In the genomic region with DNA sequence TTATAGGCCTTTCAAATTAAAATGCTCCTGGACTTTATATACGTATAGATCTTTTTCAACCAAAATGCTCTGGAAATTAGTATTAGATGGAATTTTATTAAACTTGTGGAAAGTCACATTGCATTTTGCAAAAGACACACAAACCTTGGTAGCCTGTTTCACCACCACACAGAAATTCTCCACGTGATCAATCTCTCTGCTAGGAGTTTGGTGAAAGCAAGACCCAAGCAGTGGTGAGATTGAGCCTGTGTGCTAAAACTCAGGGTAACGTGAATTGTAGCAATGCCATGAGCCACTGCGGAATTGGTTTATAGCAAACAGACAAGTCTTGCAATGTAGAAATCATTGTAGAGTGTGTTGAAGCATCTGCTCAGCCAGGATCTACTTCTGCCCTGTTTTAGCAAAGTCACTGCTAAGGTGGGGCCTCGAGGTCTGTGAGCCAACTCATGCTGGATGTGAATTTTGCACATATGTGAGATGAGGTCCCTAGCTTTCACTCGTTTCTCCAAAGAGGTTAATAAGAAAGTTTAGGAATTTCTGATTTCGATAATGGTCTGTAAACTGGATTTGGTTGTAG, we compare ENCODE assay signal across 25 cellular contexts.
DNase-seq lines count a peak whose midpoint lies in the region; ATAC-seq, FAIRE-seq and TF ChIP-seq lines count a peak whose summit lies in the region.
"Had no signal": no experiment of that assay in that cellular context is flagged by ENCODE, and none has a peak within 500 bp of the region (broad histone marks: within the 10 kb centered on the region; RNA-seq: fewer than 3 reads in every experiment).

No MANE protein-coding gene starts in this region.

- TF ChIP-seq CTCF in A549 (IDR thresholded peaks at IDR 0.05) (no peak), WERI-Rb-1 (IDR thresholded peaks at IDR 0.05; ENCODE audit: low read depth, low read length) (no peak), hepatocyte (IDR thresholded peaks at IDR 0.05; ENCODE audit: poor library complexity) (no peak), mesothelial cell of epicardium (IDR thresholded peaks at IDR 0.05; ENCODE audit: unreplicated experiment) (no peak)

- H3K36me3 ChIP-seq in WERI-Rb-1 = no peaks in the 10 kb centered on the region
- H3K36me3 ChIP-seq in hepatocyte (replicated peaks; ENCODE audit: insufficient read depth, low read depth) = no peaks in the 10 kb centered on the region
- H3K36me3 ChIP-seq: HAP-1 had no signal

- H4K20me1 ChIP-seq in hepatocyte (ENCODE audit: insufficient read depth, poor library complexity, severe bottlenecking) = no peaks in the 10 kb centered on the region

- H3K4me1 ChIP-seq in A549 (peaks cover 46% of the 10 kb centered on the region), hepatocyte (ENCODE audit: insufficient read depth) (peaks cover 57% of the 10 kb centered on the region)

- H3K4me3 Mint-ChIP-seq in mesothelial cell of epicardium = no peak overlapping the region
- H3K4me3 Mint-ChIP-seq: CD4-positive, CD25-positive, alpha-beta regulatory T cell; CD8-positive, alpha-beta T cell; HFFc6 had no signal

- H3K4me3 ChIP-seq in A549 (no peak overlapping the region), WERI-Rb-1 (ENCODE audit: low read depth, low read length) (no peak overlapping the region), hepatocyte (no peak overlapping the region)
- H3K4me3 ChIP-seq: GM12878, HAP-1 had no signal

- no peak overlapping the region for H3K4me2 ChIP-seq in A549
- H3K4me2 ChIP-seq in hepatocyte = no peak overlapping the region

- H2AFZ ChIP-seq in hepatocyte = no peak overlapping the region

- DNase-seq in A549 (ENCODE audit: low read depth in 1 of 2, low spot score in 1 of 2) (no peak), NCI-H460 (ENCODE audit: extremely low read depth, low read depth) (peak; percentile 81), WERI-Rb-1 (no peak), hepatocyte (ENCODE audit: low spot score) (no peak), HTR-8/SVneo (ENCODE audit: insufficient read length, low spot score) (no peak), mesothelial cell of epicardium (ENCODE audit: low spot score in 2 of 2, unreplicated experiment in 2 of 2) (no peak)
- DNase-seq: ACHN; CD4-positive, CD25-positive, alpha-beta regulatory T cell; CD8-positive, alpha-beta T cell; DMS 273 treated with DMSO at 0.1 percent for 48 hours; DMS79; EL; GDM1; GOT3; HFFc6 had no signal

- H3K9me3 Mint-ChIP-seq in mesothelial cell of epicardium = no peaks in the 10 kb centered on the region
- H3K9me3 Mint-ChIP-seq: CD4-positive, CD25-positive, alpha-beta regulatory T cell; CD8-positive, alpha-beta T cell; HFFc6 had no signal

- CTCF ChIA-PET in A549 (lab: Yijun Ruan, JAX) = interaction anchor here (1.6 to 1.7 kb wide), 2 partner anchors 11 to 137 kb away, joined by 3 to 5 read pairs; no protein-coding TSS in a partner anchor

- peaks cover 43% of the 10 kb centered on the region for H3K4me1 Mint-ChIP-seq in mesothelial cell of epicardium
- H3K4me1 Mint-ChIP-seq: CD4-positive, CD25-positive, alpha-beta regulatory T cell had no signal

- no peaks in the 10 kb centered on the region for H3K9me2 ChIP-seq in hepatocyte (replicated peaks; ENCODE audit: insufficient read depth)

- no peak for ATAC-seq in A549
- ATAC-seq in HG02973 (IDR thresholded peaks at IDR 0.05; ENCODE audit: unreplicated experiment) = no peak
- no peak for ATAC-seq in GM21529 (IDR thresholded peaks at IDR 0.05; ENCODE audit: unreplicated experiment)
- ATAC-seq: CD8-positive, alpha-beta T cell; GM12878 had no signal

- 82% methylated on average over 7 of the region's 7 CpGs for WGBS in A549 (ENCODE audit: missing lambda C conversion rate)
- 83% methylated on average over 7 of the region's 7 CpGs for WGBS in hepatocyte (ENCODE audit: low lambda C conversion rate, missing lambda C conversion rate)

- no peak for TF ChIP-seq RAD21 in A549 (conservative IDR thresholded peaks at IDR 0.05 in 1 of 2, IDR thresholded peaks at IDR 0.05 in 1 of 2)

- TF ChIP-seq EP300 in A549 (IDR thresholded peaks at IDR 0.05) = no peak

- FAIRE-seq in A549 (lab: Jason Lieb, UNC) (no peak), HTR-8/SVneo (lab: Jason Lieb, UNC) (no peak)
- FAIRE-seq: A204.1, D721Med, GM12878, GM19239, H54 had no signal

- H3K27me3 ChIP-seq in WERI-Rb-1 (ENCODE audit: insufficient read depth, low read depth, severe bottlenecking) = no peaks in the 10 kb centered on the region
- H3K27me3 ChIP-seq in hepatocyte = no peaks in the 10 kb centered on the region

- peak overlapping the region; percentile 91 to 99; a peak in 4 of 6 replicates for H3K27ac ChIP-seq in A549
- peak overlapping the region; percentile 66 for H3K27ac ChIP-seq in WERI-Rb-1
- peak overlapping the region; percentile 95 for H3K27ac ChIP-seq in hepatocyte
- H3K27ac ChIP-seq: 22Rv1, C4-2B had no signal

- POLR2A ChIA-PET in A549 (lab: Yijun Ruan, JAX) = no interaction called here

- H3K27ac Mint-ChIP-seq in mesothelial cell of epicardium = no peak overlapping the region
- H3K27ac Mint-ChIP-seq: CD4-positive, CD25-positive, alpha-beta regulatory T cell; CD8-positive, alpha-beta T cell; HFFc6 had no signal

- TF ChIP-seq POLR2A in A549 (IDR thresholded peaks at IDR 0.05; ENCODE audit: low read length) = no peak

- no peaks in the 10 kb centered on the region for H3K27me3 Mint-ChIP-seq in mesothelial cell of epicardium (ENCODE audit: low read depth)
- H3K27me3 Mint-ChIP-seq: CD4-positive, CD25-positive, alpha-beta regulatory T cell had no signal

- H3K79me2 ChIP-seq in hepatocyte = peaks cover 9% of the 10 kb centered on the region

- no peaks in the 10 kb centered on the region for H3K9me3 ChIP-seq in A549
- H3K9me3 ChIP-seq in WERI-Rb-1 (ENCODE audit: severe bottlenecking) = peaks cover 2% of the 10 kb centered on the region
- no peaks in the 10 kb centered on the region for H3K9me3 ChIP-seq in hepatocyte (ENCODE audit: low read depth)
- H3K9me3 ChIP-seq: HAP-1 had no signal

- no peaks in the 10 kb centered on the region for H3K36me3 Mint-ChIP-seq in mesothelial cell of epicardium
- H3K36me3 Mint-ChIP-seq: CD4-positive, CD25-positive, alpha-beta regulatory T cell; CD8-positive, alpha-beta T cell had no signal

TF ChIP-seq in A549, 52 proteins besides CTCF, POLR2A, EP300 and RAD21:
- TF ChIP-seq TP53 (CRISPR knock-in tag; IDR thresholded peaks at IDR 0.05) (no peak), HOXB13 (CRISPR knock-in tag; IDR thresholded peaks at IDR 0.05; ENCODE audit: low read depth) (no peak), ATOH8 (CRISPR knock-in tag; IDR thresholded peaks at IDR 0.05; ENCODE audit: low read depth) (no peak), CBX8 (IDR thresholded peaks at IDR 0.05) (no peak), JUN (IDR thresholded peaks at IDR 0.05) (no peak), POLR2AphosphoS2 (conservative IDR thresholded peaks at IDR 0.05; ENCODE audit: low read length) (no peak)
TF ChIP-seq in A549: peak in this region for 0.
